In the genomic region with DNA sequence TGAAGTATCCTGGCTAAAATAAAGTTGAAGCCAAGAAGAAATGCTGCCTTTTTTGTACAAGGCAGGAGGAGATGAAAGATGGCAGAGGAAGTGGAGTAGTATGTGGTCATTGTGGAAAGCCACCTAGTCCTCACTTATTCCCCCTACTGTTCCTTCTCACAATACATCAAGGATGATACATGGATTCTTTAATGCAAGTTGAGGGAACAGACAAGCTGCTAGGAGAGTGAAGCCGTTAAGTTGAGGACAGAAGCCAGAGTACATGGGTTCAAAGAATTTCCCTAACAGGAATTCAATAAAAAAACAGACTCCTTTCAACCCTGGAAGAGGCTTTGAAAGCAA, we compare ENCODE assay signal across 1 cellular context.
A peak's percentile ranks its signal among the peaks of the same experiment; 100 is the strongest.
TF ChIP-seq lines count a peak whose summit lies in the region.

No MANE protein-coding gene starts in this region.

TF ChIP-seq in SK-N-SH, 30 proteins besides CTCF, POLR2A, EP300 and RAD21 (continued from another document):
- TF ChIP-seq, protein P1, sequence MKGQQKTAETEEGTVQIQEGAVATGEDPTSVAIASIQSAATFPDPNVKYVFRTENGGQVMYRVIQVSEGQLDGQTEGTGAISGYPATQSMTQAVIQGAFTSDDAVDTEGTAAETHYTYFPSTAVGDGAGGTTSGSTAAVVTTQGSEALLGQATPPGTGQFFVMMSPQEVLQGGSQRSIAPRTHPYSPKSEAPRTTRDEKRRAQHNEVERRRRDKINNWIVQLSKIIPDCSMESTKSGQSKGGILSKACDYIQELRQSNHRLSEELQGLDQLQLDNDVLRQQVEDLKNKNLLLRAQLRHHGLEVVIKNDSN (IDR thresholded peaks at IDR 0.05; ENCODE audit: borderline replicate concordance, low read depth): no peak
- 0 out of 2 replicates have a peak, but pooled peaks have one; percentile 60 for TF ChIP-seq SIN3A (IDR thresholded peaks at IDR 0.05; ENCODE audit: borderline replicate concordance, low read depth, low read length)
- no peak for TF ChIP-seq FOXJ3 (CRISPR knock-in tag; IDR thresholded peaks at IDR 0.05)
- TF ChIP-seq RXRA (IDR thresholded peaks at IDR 0.05; ENCODE audit: borderline replicate concordance, low read depth): no peak
- TF ChIP-seq FOSL2 (IDR thresholded peaks at IDR 0.05; ENCODE audit: borderline replicate concordance, low read depth): no peak
- TF ChIP-seq TEAD4 (IDR thresholded peaks at IDR 0.05; ENCODE audit: borderline replicate concordance, insufficient read depth): no peak
- TF ChIP-seq GABPA (IDR thresholded peaks at IDR 0.05; ENCODE audit: low read depth): no peak
- no peak for TF ChIP-seq YY1 (IDR thresholded peaks at IDR 0.05; ENCODE audit: low read depth)
- TF ChIP-seq JUND (IDR thresholded peaks at IDR 0.05): peak; percentile 27; the same call in 1 of the 2 replicates
- TF ChIP-seq, protein P2, sequence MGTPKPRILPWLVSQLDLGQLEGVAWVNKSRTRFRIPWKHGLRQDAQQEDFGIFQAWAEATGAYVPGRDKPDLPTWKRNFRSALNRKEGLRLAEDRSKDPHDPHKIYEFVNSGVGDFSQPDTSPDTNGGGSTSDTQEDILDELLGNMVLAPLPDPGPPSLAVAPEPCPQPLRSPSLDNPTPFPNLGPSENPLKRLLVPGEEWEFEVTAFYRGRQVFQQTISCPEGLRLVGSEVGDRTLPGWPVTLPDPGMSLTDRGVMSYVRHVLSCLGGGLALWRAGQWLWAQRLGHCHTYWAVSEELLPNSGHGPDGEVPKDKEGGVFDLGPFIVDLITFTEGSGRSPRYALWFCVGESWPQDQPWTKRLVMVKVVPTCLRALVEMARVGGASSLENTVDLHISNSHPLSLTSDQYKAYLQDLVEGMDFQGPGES (IDR thresholded peaks at IDR 0.05; ENCODE audit: low read depth, low read length): no peak
- TF ChIP-seq, protein P3, sequence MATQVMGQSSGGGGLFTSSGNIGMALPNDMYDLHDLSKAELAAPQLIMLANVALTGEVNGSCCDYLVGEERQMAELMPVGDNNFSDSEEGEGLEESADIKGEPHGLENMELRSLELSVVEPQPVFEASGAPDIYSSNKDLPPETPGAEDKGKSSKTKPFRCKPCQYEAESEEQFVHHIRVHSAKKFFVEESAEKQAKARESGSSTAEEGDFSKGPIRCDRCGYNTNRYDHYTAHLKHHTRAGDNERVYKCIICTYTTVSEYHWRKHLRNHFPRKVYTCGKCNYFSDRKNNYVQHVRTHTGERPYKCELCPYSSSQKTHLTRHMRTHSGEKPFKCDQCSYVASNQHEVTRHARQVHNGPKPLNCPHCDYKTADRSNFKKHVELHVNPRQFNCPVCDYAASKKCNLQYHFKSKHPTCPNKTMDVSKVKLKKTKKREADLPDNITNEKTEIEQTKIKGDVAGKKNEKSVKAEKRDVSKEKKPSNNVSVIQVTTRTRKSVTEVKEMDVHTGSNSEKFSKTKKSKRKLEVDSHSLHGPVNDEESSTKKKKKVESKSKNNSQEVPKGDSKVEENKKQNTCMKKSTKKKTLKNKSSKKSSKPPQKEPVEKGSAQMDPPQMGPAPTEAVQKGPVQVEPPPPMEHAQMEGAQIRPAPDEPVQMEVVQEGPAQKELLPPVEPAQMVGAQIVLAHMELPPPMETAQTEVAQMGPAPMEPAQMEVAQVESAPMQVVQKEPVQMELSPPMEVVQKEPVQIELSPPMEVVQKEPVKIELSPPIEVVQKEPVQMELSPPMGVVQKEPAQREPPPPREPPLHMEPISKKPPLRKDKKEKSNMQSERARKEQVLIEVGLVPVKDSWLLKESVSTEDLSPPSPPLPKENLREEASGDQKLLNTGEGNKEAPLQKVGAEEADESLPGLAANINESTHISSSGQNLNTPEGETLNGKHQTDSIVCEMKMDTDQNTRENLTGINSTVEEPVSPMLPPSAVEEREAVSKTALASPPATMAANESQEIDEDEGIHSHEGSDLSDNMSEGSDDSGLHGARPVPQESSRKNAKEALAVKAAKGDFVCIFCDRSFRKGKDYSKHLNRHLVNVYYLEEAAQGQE (IDR thresholded peaks at IDR 0.05; ENCODE audit: low read depth, low read length): no peak
- no peak for TF ChIP-seq MEF2A (IDR thresholded peaks at IDR 0.05; ENCODE audit: borderline replicate concordance, low read depth)
- no peak for TF ChIP-seq RFX5 (IDR thresholded peaks at IDR 0.05; ENCODE audit: low read length)
- no peak for TF ChIP-seq FOXM1 (IDR thresholded peaks at IDR 0.05; ENCODE audit: low read depth)
- TF ChIP-seq ELF1 (IDR thresholded peaks at IDR 0.05): no peak
- TF ChIP-seq MXI1 (IDR thresholded peaks at IDR 0.05; ENCODE audit: low read depth, low read length): no peak
- TF ChIP-seq, protein P4, sequence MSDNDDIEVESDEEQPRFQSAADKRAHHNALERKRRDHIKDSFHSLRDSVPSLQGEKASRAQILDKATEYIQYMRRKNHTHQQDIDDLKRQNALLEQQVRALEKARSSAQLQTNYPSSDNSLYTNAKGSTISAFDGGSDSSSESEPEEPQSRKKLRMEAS (IDR thresholded peaks at IDR 0.05; ENCODE audit: low read depth): no peak
- no peak for TF ChIP-seq TAF1 (IDR thresholded peaks at IDR 0.05; ENCODE audit: borderline replicate concordance, low read depth, low read length)
- TF ChIP-seq TCF12 (IDR thresholded peaks at IDR 0.05): peak; percentile 61; the same call in 1 of the 2 replicates
- no peak for TF ChIP-seq RCOR1 (IDR thresholded peaks at IDR 0.05; ENCODE audit: low read length)
- no peak; the same call in 1 of the 2 replicates for TF ChIP-seq NFIC (IDR thresholded peaks at IDR 0.05; ENCODE audit: borderline replicate concordance)
- no peak for TF ChIP-seq NRF1 (IDR thresholded peaks at IDR 0.05; ENCODE audit: low read depth, low read length)
- no peak for TF ChIP-seq CHD2 (IDR thresholded peaks at IDR 0.05; ENCODE audit: low read length, partially characterized antibody)
